ENCODE assay signal across 18 cellular contexts in genomic region chr11:100817620-100818019, GRCh38.
DNase-seq lines count a peak whose midpoint lies in the region; ATAC-seq and TF ChIP-seq lines count a peak whose summit lies in the region.
"Had no signal": no experiment of that assay in that cellular context is flagged by ENCODE, and none has a peak within 500 bp of the region (broad histone marks: within the 10 kb centered on the region; RNA-seq: fewer than 3 reads in every experiment).

No MANE protein-coding gene starts in this region.

- TF ChIP-seq CTCF in C4-2B (conservative IDR thresholded peaks at IDR 0.05) (peak; percentile 25), LNCaP clone FGC (IDR thresholded peaks at IDR 0.05; ENCODE audit: control insufficient read depth, extremely low read depth, insufficient read depth) (0 out of 2 replicates have a peak, but pooled peaks have one; percentile 4), brain microvascular endothelial cell (IDR thresholded peaks at IDR 0.05; ENCODE audit: low read depth, low read length, missing control alignments) (peak; percentile 30), osteoblast (IDR thresholded peaks at IDR 0.05; ENCODE audit: extremely low read depth, low read depth, low read length) (peak; percentile 10)

- H3K79me2 ChIP-seq in osteoblast (ENCODE audit: insufficient read depth, low read length) = peaks cover 2% of the 10 kb centered on the region

- H3K27me3 ChIP-seq in brain microvascular endothelial cell (replicated peaks) = no peaks in the 10 kb centered on the region
- no peaks in the 10 kb centered on the region for H3K27me3 ChIP-seq in osteoblast (ENCODE audit: insufficient read depth, low read length)
- H3K27me3 ChIP-seq: Peyer's patch had no signal

- H4K20me1 ChIP-seq in osteoblast (ENCODE audit: insufficient read depth, low read length) = no peaks in the 10 kb centered on the region

- H3K4me1 Mint-ChIP-seq in activated T-cell treated with anti-CD3 and anti-CD28 coated beads, Interleukin-2, amount 50 U/mL, for 24 hours (ENCODE audit: low read depth) = no peaks in the 10 kb centered on the region

- H2AFZ ChIP-seq in osteoblast (ENCODE audit: low read length) = no peak overlapping the region

- H3K4me3 ChIP-seq in LNCaP clone FGC (ENCODE audit: low read depth, low read length) = no peak overlapping the region
- no peak overlapping the region for H3K4me3 ChIP-seq in brain microvascular endothelial cell (ENCODE audit: low read depth, low read length)
- no peak overlapping the region for H3K4me3 ChIP-seq in osteoblast (ENCODE audit: insufficient read depth, low read length)
- H3K4me3 ChIP-seq: Peyer's patch, SK-N-MC had no signal

- H3K36me3 Mint-ChIP-seq in activated T-cell treated with anti-CD3 and anti-CD28 coated beads, Interleukin-2, amount 50 U/mL, for 24 hours (ENCODE audit: low read depth) = no peaks in the 10 kb centered on the region
- H3K36me3 Mint-ChIP-seq: CD8-positive, alpha-beta T cell had no signal

- no peaks in the 10 kb centered on the region for H3K9me3 ChIP-seq in osteoblast (ENCODE audit: low read depth, low read length)
- H3K9me3 ChIP-seq: Peyer's patch had no signal

- H3K27ac ChIP-seq in C4-2B (no peak overlapping the region), brain microvascular endothelial cell (no peak overlapping the region), osteoblast (ENCODE audit: low read depth, low read length) (no peak overlapping the region)
- H3K27ac ChIP-seq: Peyer's patch, SK-N-MC had no signal

- no peaks in the 10 kb centered on the region for H3K27me3 Mint-ChIP-seq in activated T-cell treated with anti-CD3 and anti-CD28 coated beads, Interleukin-2, amount 50 U/mL, for 24 hours

- H3K4me2 ChIP-seq in osteoblast (ENCODE audit: insufficient read depth, low read length) = no peak overlapping the region

- no peak overlapping the region for H3K4me3 Mint-ChIP-seq in activated T-cell treated with anti-CD3 and anti-CD28 coated beads, Interleukin-2, amount 50 U/mL, for 24 hours
- H3K4me3 Mint-ChIP-seq: CD8-positive, alpha-beta T cell had no signal

- in situ Hi-C loops in brain microvascular endothelial cell (cut with HindIII; ENCODE audit: low pct_ligation_motif_present, low sequenced_read_pairs) = no loop called here

- no peak overlapping the region for H3K27ac Mint-ChIP-seq in activated T-cell treated with anti-CD3 and anti-CD28 coated beads, Interleukin-2, amount 50 U/mL, for 24 hours
- H3K27ac Mint-ChIP-seq: CD8-positive, alpha-beta T cell had no signal

- no peak for DNase-seq in LNCaP clone FGC (ENCODE audit: low read depth)
- no peak for DNase-seq in brain microvascular endothelial cell
- DNase-seq in osteoblast (ENCODE audit: insufficient read length, low spot score, missing footprints) = no peak
- DNase-seq in activated T-cell treated with anti-CD3 and anti-CD28 coated beads, Interleukin-2, amount 50 U/mL, for 24 hours = no peak
- DNase-seq in SHP77 (lab: John Stamatoyannopoulos, UW) = no peak
- DNase-seq: CD8-positive, alpha-beta T cell; DND-41; GF-D8; H7; KBM-7; NCI-H1436; NCI-H2029; NCI-H2171; Peyer's patch had no signal

- no peaks in the 10 kb centered on the region for H3K9me3 Mint-ChIP-seq in activated T-cell treated with anti-CD3 and anti-CD28 coated beads, Interleukin-2, amount 50 U/mL, for 24 hours

- H3K36me3 ChIP-seq in brain microvascular endothelial cell (replicated peaks) = no peaks in the 10 kb centered on the region
- H3K36me3 ChIP-seq in osteoblast (ENCODE audit: insufficient read depth, low read length) = no peaks in the 10 kb centered on the region
- H3K36me3 ChIP-seq: Peyer's patch had no signal

- no peak for ATAC-seq in HG03469 (IDR thresholded peaks at IDR 0.05; ENCODE audit: unreplicated experiment)
- ATAC-seq: CD8-positive, alpha-beta T cell; Right ventricle myocardium inferior had no signal

- H3K4me1 ChIP-seq in osteoblast (ENCODE audit: insufficient read depth, low read length) = no peaks in the 10 kb centered on the region
- H3K4me1 ChIP-seq: Peyer's patch had no signal
